ENCODE assay signal across 20 cellular contexts in genomic region chr6:76441850-76442249, GRCh38.
A peak's percentile ranks its signal among the peaks of the same experiment; 100 is the strongest.
DNase-seq lines count a peak whose midpoint lies in the region.
"Had no signal": no experiment of that assay in that cellular context is flagged by ENCODE, and none has a peak within 500 bp of the region (broad histone marks: within the 10 kb centered on the region; RNA-seq: fewer than 3 reads in every experiment).

No MANE protein-coding gene starts in this region.

- H3K9ac ChIP-seq in HUES64 (ENCODE audit: low read depth, low read length), result no peak overlapping the region

- H3K9me3 ChIP-seq in HUES64 (ENCODE audit: insufficient read depth, low read depth, low read length), result no peaks in the 10 kb centered on the region
- H3K9me3 ChIP-seq: ascending aorta, thyroid gland had no signal

- H3K27ac ChIP-seq in HUES64 (ENCODE audit: low read depth, low read length), result peak overlapping the region; percentile 46; the same call in 1 of the 2 replicates
- H3K27ac ChIP-seq in caudate nucleus (ENCODE audit: low read depth, low read length), result no peak overlapping the region
- H3K27ac ChIP-seq: ascending aorta, PC-9, thyroid gland had no signal

- no peaks in the 10 kb centered on the region for H3K27me3 ChIP-seq in HUES64 (ENCODE audit: insufficient read depth, low read length)
- H3K27me3 ChIP-seq: ascending aorta, thyroid gland had no signal

- no peaks in the 10 kb centered on the region for H3K36me3 ChIP-seq in HUES64 (ENCODE audit: insufficient read depth, low read length)
- H3K36me3 ChIP-seq: ascending aorta, thyroid gland had no signal

- H3K4me1 ChIP-seq in HUES64 (ENCODE audit: insufficient read depth, low read length), result peaks cover 14% of the 10 kb centered on the region
- H3K4me1 ChIP-seq: ascending aorta, thyroid gland had no signal

- no peak overlapping the region for H3K4me3 ChIP-seq in HUES64 (ENCODE audit: low read length)
- H3K4me3 ChIP-seq: ascending aorta, PC-9, thyroid gland had no signal

- peak; percentile 74 for DNase-seq in H4 (ENCODE audit: low spot score)
- peak; percentile 42 for DNase-seq in OCI-M2 (lab: John Stamatoyannopoulos, UW; ENCODE audit: unreplicated experiment)
- peak; percentile 38 for DNase-seq in iPS-NIHi11 (ENCODE audit: low spot score)
- DNase-seq in activated CD4-positive, alpha-beta T cell treated with anti-CD3 and anti-CD28 coated beads for 1 hour, result no peak
- no peak for DNase-seq in NCI-H526 treated with DMSO at 0.1 percent for 48 hours (lab: John Stamatoyannopoulos, UW)
- no peak for DNase-seq in globus pallidus (ENCODE audit: low spot score)
- no peak for DNase-seq in caudate nucleus (lab: John Stamatoyannopoulos, UW)
- DNase-seq: activated CD4-positive, alpha-beta T cell treated with anti-CD3 and anti-CD28 coated beads, Interleukin-2, amount 50 U/mL, for 1 hour; Kasumi-1; NCI-H2081 treated with DMSO at 0.1 percent for 48 hours; NCI-H526; nucleus accumbens; PC-9; SIG-M5; stimulated activated CD4-positive, alpha-beta T cell treated with anti-CD3 and anti-CD28 coated beads, Interleukin-4, amount 100 ng/mL, for 1 hour; stimulated activated naive CD4-positive, alpha-beta T cell treated with Interleukin-2 at 50 U/mL for 16 hours; T-helper 1 cell; thyroid gland had no signal

- 92% methylated on average over 3 of the region's 3 CpGs for WGBS in HUES64

Comparison
In these comparisons a context has a peak if more than half of its experiments do, and no peak if none do; other contexts are left out.
1. DNase-seq: peak in H4 (single experiment), OCI-M2 (single experiment) and iPS-NIHi11 (single experiment); none in activated CD4-positive, alpha-beta T cell treated with anti-CD3 and anti-CD28 coated beads for 1 hour (single experiment), NCI-H526 treated with DMSO at 0.1 percent for 48 hours (single experiment), globus pallidus (single experiment) and caudate nucleus (0 of 61).